Comparison of ENCODE assay signal across 19 cellular contexts in genomic region chr4:186657766-186658165, GRCh38.
DNase-seq lines count a peak whose midpoint lies in the region; ATAC-seq and TF ChIP-seq lines count a peak whose summit lies in the region.
"Had no signal": no experiment of that assay in that cellular context is flagged by ENCODE, and none has a peak within 500 bp of the region (broad histone marks: within the 10 kb centered on the region; RNA-seq: fewer than 3 reads in every experiment).

No MANE protein-coding gene starts in this region.

- no peak overlapping the region for H3K4me2 ChIP-seq in neural progenitor cell

- CTCF ChIA-PET in RWPE1 (lab: Yijun Ruan, JAX), result no interaction called here

- TF ChIP-seq CTCF in HFFc6 (IDR thresholded peaks at IDR 0.05), result no peak
- no peak for TF ChIP-seq CTCF in RWPE1 (conservative IDR thresholded peaks at IDR 0.05; ENCODE audit: low read depth)
- TF ChIP-seq CTCF in neural progenitor cell (IDR thresholded peaks at IDR 0.05), result no peak
- no peak for TF ChIP-seq CTCF in upper lobe of right lung (IDR thresholded peaks at IDR 0.05)
- TF ChIP-seq CTCF in stomach (IDR thresholded peaks at IDR 0.05), result no peak

- peaks cover 84% of the 10 kb centered on the region for H4K20me1 ChIP-seq in neural progenitor cell (ENCODE audit: low read depth)

- H3K27me3 ChIP-seq in neural progenitor cell, result no peaks in the 10 kb centered on the region
- H3K27me3 ChIP-seq in upper lobe of right lung, result no peaks in the 10 kb centered on the region
- no peaks in the 10 kb centered on the region for H3K27me3 ChIP-seq in stomach
- H3K27me3 ChIP-seq: body of pancreas, neutrophil, Peyer's patch had no signal

- H3K36me3 Mint-ChIP-seq in HFFc6 (ENCODE audit: low read depth), result peaks cover 58% of the 10 kb centered on the region
- peaks cover 48% of the 10 kb centered on the region for H3K36me3 Mint-ChIP-seq in neural progenitor cell
- H3K36me3 Mint-ChIP-seq: CD4-positive, CD25-positive, alpha-beta regulatory T cell had no signal

- no peak for TF ChIP-seq POLR2A in stomach (IDR thresholded peaks at IDR 0.05)

- H3K4me1 Mint-ChIP-seq in HFFc6 (ENCODE audit: low read depth) (peaks cover 33% of the 10 kb centered on the region), neural progenitor cell (peaks cover 25% of the 10 kb centered on the region)
- H3K4me1 Mint-ChIP-seq: activated CD4-positive, alpha-beta memory T cell treated with anti-CD3 and anti-CD28 coated beads, Interleukin-2, amount 10 ng/mL, durations not matched to agents 7 days and 5 days; activated T-helper 17 cell treated with anti-CD3 and anti-CD28 coated beads, Interleukin-2, amount 50 U/mL, for 72 hours; CD4-positive, CD25-positive, alpha-beta regulatory T cell had no signal

- ATAC-seq in HG02798 (IDR thresholded peaks at IDR 0.05; ENCODE audit: poor library complexity, unreplicated experiment) (no peak), upper lobe of right lung (no peak)
- ATAC-seq: activated T-helper 17 cell treated with anti-CD3 and anti-CD28 coated beads, Interleukin-2, amount 50 U/mL, for 72 hours; body of pancreas; heart left ventricle; left ventricle myocardium superior had no signal

- no peak overlapping the region for H3K9ac ChIP-seq in neural progenitor cell

- TF ChIP-seq EP300 in stomach (IDR thresholded peaks at IDR 0.05), result no peak

- H3K27ac ChIP-seq in RWPE1 (no peak overlapping the region), epithelial cell of prostate (peak overlapping the region; percentile 2), neural progenitor cell (no peak overlapping the region), upper lobe of right lung (no peak overlapping the region), stomach (no peak overlapping the region)
- H3K27ac ChIP-seq: body of pancreas, heart left ventricle, neutrophil, Peyer's patch had no signal

- no peak overlapping the region for H3K4me3 ChIP-seq in neural progenitor cell
- H3K4me3 ChIP-seq in upper lobe of right lung, result no peak overlapping the region
- no peak overlapping the region for H3K4me3 ChIP-seq in stomach
- H3K4me3 ChIP-seq: body of pancreas, heart left ventricle, Peyer's patch had no signal

- H3K27me3 Mint-ChIP-seq in HFFc6 (ENCODE audit: insufficient read depth) (peaks cover 11% of the 10 kb centered on the region), neural progenitor cell (ENCODE audit: insufficient read depth, low read depth) (peaks cover 6% of the 10 kb centered on the region)
- H3K27me3 Mint-ChIP-seq: activated CD4-positive, alpha-beta memory T cell treated with anti-CD3 and anti-CD28 coated beads, Interleukin-2, amount 10 ng/mL, durations not matched to agents 7 days and 5 days; activated T-helper 17 cell treated with anti-CD3 and anti-CD28 coated beads, Interleukin-2, amount 50 U/mL, for 72 hours; CD4-positive, CD25-positive, alpha-beta regulatory T cell had no signal

- H3K9me3 Mint-ChIP-seq in HFFc6 (no peaks in the 10 kb centered on the region), neural progenitor cell (no peaks in the 10 kb centered on the region)
- H3K9me3 Mint-ChIP-seq: activated CD4-positive, alpha-beta memory T cell treated with anti-CD3 and anti-CD28 coated beads, Interleukin-2, amount 10 ng/mL, durations not matched to agents 7 days and 5 days; activated T-helper 17 cell treated with anti-CD3 and anti-CD28 coated beads, Interleukin-2, amount 50 U/mL, for 72 hours had no signal

- H3K4me3 Mint-ChIP-seq in HFFc6, result no peak overlapping the region
- H3K4me3 Mint-ChIP-seq in neural progenitor cell, result no peak overlapping the region
- H3K4me3 Mint-ChIP-seq: activated CD4-positive, alpha-beta memory T cell treated with anti-CD3 and anti-CD28 coated beads, Interleukin-2, amount 10 ng/mL, durations not matched to agents 7 days and 5 days; activated T-helper 17 cell treated with anti-CD3 and anti-CD28 coated beads, Interleukin-2, amount 50 U/mL, for 72 hours; CD4-positive, CD25-positive, alpha-beta regulatory T cell had no signal

- intact Hi-C loops in upper lobe of right lung (cut with DNase I), result no loop called here
- intact Hi-C loops in stomach (cut with DNase I; ENCODE audit: low total_unique reads), result no loop called here

- POLR2A ChIA-PET in RWPE1 (lab: Yijun Ruan, JAX; ENCODE audit: low non-redundant PET), result no interaction called here

- H3K4me1 ChIP-seq in neural progenitor cell (peaks cover 12% of the 10 kb centered on the region), upper lobe of right lung (no peaks in the 10 kb centered on the region), stomach (peaks cover 0 to 8% (median 3%) of the 10 kb centered on the region in 4 donors)
- H3K4me1 ChIP-seq: body of pancreas had no signal

- H3K36me3 ChIP-seq in neural progenitor cell (peaks cover 3% of the 10 kb centered on the region), upper lobe of right lung (peaks cover 7% of the 10 kb centered on the region), stomach (peaks cover 0 to 23% (median 15%) of the 10 kb centered on the region in 4 donors)
- H3K36me3 ChIP-seq: neutrophil had no signal

- 45 to 71% (median 62%) methylated on average over 4 of the region's 4 CpGs for WGBS in stomach, 5 donors

- H3K9me3 ChIP-seq in neural progenitor cell (ENCODE audit: low read depth) (no peaks in the 10 kb centered on the region), upper lobe of right lung (no peaks in the 10 kb centered on the region), stomach (no peaks in the 10 kb centered on the region)
- H3K9me3 ChIP-seq: body of pancreas, heart left ventricle, neutrophil, Peyer's patch had no signal

- DNase-seq in HFFc6 (no peak), RWPE1 (ENCODE audit: low spot score) (peak; percentile 20), epithelial cell of prostate (ENCODE audit: low read depth, low spot score) (no peak), neural progenitor cell (ENCODE audit: low spot score) (peak; percentile 42), GF-D8 (lab: John Stamatoyannopoulos, UW) (no peak), upper lobe of right lung (no peak), stomach (no peak)
- DNase-seq: activated CD4-positive, alpha-beta memory T cell treated with anti-CD3 and anti-CD28 coated beads, Interleukin-2, amount 10 ng/mL, durations not matched to agents 7 days and 5 days; body of pancreas; CD4-positive, CD25-positive, alpha-beta regulatory T cell; GDM1; heart left ventricle; left ventricle myocardium superior; MV-4-11; NCI-H446 treated with DMSO at 0.1 percent for 48 hours; Peyer's patch had no signal

- H3K79me2 ChIP-seq in neural progenitor cell (ENCODE audit: low read depth), result peaks cover 100% of the 10 kb centered on the region

- no peak overlapping the region for H2AFZ ChIP-seq in neural progenitor cell (replicated peaks)

- peaks cover 5% of the 10 kb centered on the region for H3F3A ChIP-seq in neural progenitor cell (ENCODE audit: low read depth)

- H3K27ac Mint-ChIP-seq in HFFc6 (peak overlapping the region; percentile 32; the same call in 1 of the 2 replicates), neural progenitor cell (peak overlapping the region; percentile 30)
- H3K27ac Mint-ChIP-seq: activated CD4-positive, alpha-beta memory T cell treated with anti-CD3 and anti-CD28 coated beads, Interleukin-2, amount 10 ng/mL, durations not matched to agents 7 days and 5 days; activated T-helper 17 cell treated with anti-CD3 and anti-CD28 coated beads, Interleukin-2, amount 50 U/mL, for 72 hours; CD4-positive, CD25-positive, alpha-beta regulatory T cell had no signal

Comparison
In these comparisons a context has a peak if more than half of its experiments do, and no peak if none do; other contexts are left out.
1. DNase-seq: peak in RWPE1 (single experiment) and neural progenitor cell (single experiment); none in HFFc6 (single experiment), epithelial cell of prostate (single experiment), GF-D8 (single experiment), upper lobe of right lung (single experiment) and stomach (single experiment).